ENCODE assay signal across 15 cellular contexts in genomic region chr9:13446935-13447334, GRCh38.
A peak's percentile ranks its signal among the peaks of the same experiment; 100 is the strongest.
DNase-seq lines count a peak whose midpoint lies in the region; ATAC-seq, FAIRE-seq and TF ChIP-seq lines count a peak whose summit lies in the region.
"Had no signal": no experiment of that assay in that cellular context is flagged by ENCODE, and none has a peak within 500 bp of the region (broad histone marks: within the 10 kb centered on the region; RNA-seq: fewer than 3 reads in every experiment).

No MANE protein-coding gene starts in this region.

- H3K9me3 ChIP-seq in OCI-LY3 (ENCODE audit: insufficient read depth, low read length), result no peaks in the 10 kb centered on the region
- H3K9me3 ChIP-seq in psoas muscle, result no peaks in the 10 kb centered on the region
- H3K9me3 ChIP-seq: Caco-2, sigmoid colon, stomach had no signal

- H3K27me3 Mint-ChIP-seq in immature natural killer cell (ENCODE audit: low read depth in 3 of 3) (no peaks in the 10 kb centered on the region), progenitor cell of endocrine pancreas (peaks cover 7% of the 10 kb centered on the region)
- H3K27me3 Mint-ChIP-seq: dendritic cell treated with granulocyte-macrophage colony-stimulating factor and Interleukin-4, amounts not matched to agents 40 ng/mL and 50 ng/mL, for 4 days had no signal

- WGBS in psoas muscle, 3 donors, result 25 to 27% (median 27%) methylated on average over 3 of the region's 3 CpGs

- H3K4me1 ChIP-seq in OCI-LY3 (ENCODE audit: low read length) (0 out of 2 replicates have a peak, but pooled peaks cover 5% of the 10 kb centered on the region), psoas muscle (peaks cover 23% of the 10 kb centered on the region)
- H3K4me1 ChIP-seq: Caco-2 had no signal

- no peaks in the 10 kb centered on the region for H4K20me1 ChIP-seq in OCI-LY3 (ENCODE audit: insufficient read depth, low read length)

- FAIRE-seq in endometrium (lab: Jason Lieb, UNC), result peak; percentile 88

- intact Hi-C loops in psoas muscle (cut with DNase I), result loop anchor here in 1 of 2 donors (10.0 kb wide), 1 partner anchor 108 kb away; no protein-coding TSS in a partner anchor

- H3K36me3 ChIP-seq in OCI-LY3 (replicated peaks; ENCODE audit: low read depth, low read length), result no peaks in the 10 kb centered on the region
- H3K36me3 ChIP-seq in psoas muscle (ENCODE audit: insufficient read depth in 1 of 2, low read depth in 1 of 2), result no peaks in the 10 kb centered on the region
- H3K36me3 ChIP-seq: sigmoid colon, stomach had no signal

- no peak for ATAC-seq in psoas muscle
- ATAC-seq: naive thymus-derived CD8-positive, alpha-beta T cell; Panc1 had no signal

- H3K4me3 Mint-ChIP-seq in immature natural killer cell (no peak overlapping the region), progenitor cell of endocrine pancreas (ENCODE audit: low read depth) (no peak overlapping the region)
- H3K4me3 Mint-ChIP-seq: dendritic cell treated with granulocyte-macrophage colony-stimulating factor and Interleukin-4, amounts not matched to agents 40 ng/mL and 50 ng/mL, for 4 days; naive thymus-derived CD8-positive, alpha-beta T cell had no signal

- no peaks in the 10 kb centered on the region for H3K79me2 ChIP-seq in OCI-LY3 (ENCODE audit: low read length)

- H3K27me3 ChIP-seq in OCI-LY3 (ENCODE audit: low read depth, low read length) (peaks cover 18% of the 10 kb centered on the region), psoas muscle (ENCODE audit: insufficient read depth in 3 of 3, low read length in 2 of 3) (no peaks in the 10 kb centered on the region)
- H3K27me3 ChIP-seq: sigmoid colon, stomach had no signal

- H3K4me2 ChIP-seq in OCI-LY3 (ENCODE audit: low read length), result no peak overlapping the region

- DNase-seq in psoas muscle (no peak), immature natural killer cell (no peak), EL (no peak), progenitor cell of endocrine pancreas (ENCODE audit: low spot score, unreplicated experiment) (no peak)
- DNase-seq: activated naive CD4-positive, alpha-beta T cell treated with anti-CD3 and anti-CD28 coated beads, Interleukin-2, amount 50 U/mL, for 16 hours; Caco-2; naive thymus-derived CD8-positive, alpha-beta T cell; sigmoid colon; stomach; T1000 had no signal

- H3K4me1 Mint-ChIP-seq in immature natural killer cell (no peaks in the 10 kb centered on the region), progenitor cell of endocrine pancreas (ENCODE audit: low read depth) (no peaks in the 10 kb centered on the region)
- H3K4me1 Mint-ChIP-seq: naive thymus-derived CD8-positive, alpha-beta T cell had no signal

- TF ChIP-seq CTCF in C4-2B (conservative IDR thresholded peaks at IDR 0.05) (peak; percentile 53), OCI-LY3 (IDR thresholded peaks at IDR 0.05; ENCODE audit: low read depth, low read length) (0 out of 2 replicates have a peak, but pooled peaks have one; percentile 5), psoas muscle (IDR thresholded peaks at IDR 0.05) (peak; percentile 31), progenitor cell of endocrine pancreas (IDR thresholded peaks at IDR 0.05; ENCODE audit: unreplicated experiment) (no peak)

- H3K9ac ChIP-seq in OCI-LY3 (ENCODE audit: low read length), result no peak overlapping the region

- H3K4me3 ChIP-seq in OCI-LY3 (ENCODE audit: low read length) (no peak overlapping the region), psoas muscle (peak overlapping the region; percentile 24)
- H3K4me3 ChIP-seq: sigmoid colon, stomach had no signal

- H3K27ac ChIP-seq in C4-2B (no peak overlapping the region), OCI-LY3 (ENCODE audit: low read length) (no peak overlapping the region), psoas muscle (no peak overlapping the region)
- H3K27ac ChIP-seq: stomach had no signal

- H3K9me3 Mint-ChIP-seq in immature natural killer cell (peaks cover 0 to 30% (median 8%) of the 10 kb centered on the region in 6 donors), progenitor cell of endocrine pancreas (ENCODE audit: low read depth) (no peaks in the 10 kb centered on the region)
- H3K9me3 Mint-ChIP-seq: dendritic cell treated with granulocyte-macrophage colony-stimulating factor and Interleukin-4, amounts not matched to agents 40 ng/mL and 50 ng/mL, for 4 days had no signal

- H3K36me3 Mint-ChIP-seq in immature natural killer cell (peaks cover 0 to 3% (median 0%) of the 10 kb centered on the region in 3 donors), progenitor cell of endocrine pancreas (ENCODE audit: insufficient read depth) (no peaks in the 10 kb centered on the region)
- H3K36me3 Mint-ChIP-seq: naive thymus-derived CD8-positive, alpha-beta T cell had no signal

- no peak overlapping the region for H2AFZ ChIP-seq in OCI-LY3 (ENCODE audit: low read depth, low read length)

- H3K27ac Mint-ChIP-seq in immature natural killer cell (no peak overlapping the region), progenitor cell of endocrine pancreas (no peak overlapping the region)
- H3K27ac Mint-ChIP-seq: dendritic cell treated with granulocyte-macrophage colony-stimulating factor and Interleukin-4, amounts not matched to agents 40 ng/mL and 50 ng/mL, for 4 days; naive thymus-derived CD8-positive, alpha-beta T cell had no signal
